Comparison of ENCODE assay signal across 27 cellular contexts in genomic region chr3:191175102-191175501, GRCh38. TPM values are rescaled to one million over a fixed set of nuclear protein-coding genes. Genes with fewer than 3 reads are reported as not detected.
"Had no signal": no experiment of that assay in that cellular context is flagged by ENCODE, and none has a peak within 500 bp of the region (broad histone marks: within the 10 kb centered on the region; RNA-seq: fewer than 3 reads in every experiment).

No MANE protein-coding gene starts in this region.

- ATAC-seq: K562, Panc1 had no signal

- H3K27ac ChIP-seq: HL-60, KMS-11, RWPE1 had no signal

- DNase-seq: Kasumi-1; MM.1S; NCI-H1092 treated with DMSO at 0.1 percent for 48 hours; NCI-H146; NCI-H1694 treated with DMSO at 0.1 percent for 48 hours; NCI-H1930; NCI-H2081; NCI-H2107; NCI-H2227 treated with DMSO at 0.1 percent for 48 hours; NCI-H524; NCI-H526 treated with DMSO at 0.1 percent for 48 hours; NCI-H748 treated with DMSO at 0.1 percent for 48 hours; NK-92 treated with Interleukin-12 subunit alpha and Interleukin-12 subunit beta, amount 100 ng/mL, for 24 hours; OCI-M1; SHP77; SK-N-SH; T-helper 1 cell had no signal

- H3K4me2 ChIP-seq: KMS-11, SK-N-SH had no signal

- H3K9ac ChIP-seq: KMS-11, SK-N-SH had no signal

- H3K9me3 ChIP-seq: SK-N-SH had no signal

- FAIRE-seq: HTR-8/SVneo, K562 had no signal

- H3K9me2 ChIP-seq: SK-N-SH had no signal

- H3K4me3 ChIP-seq: K562 had no signal

RNA-seq across cellular contexts. Expression of gene OSTN, which starts 23.9 kb away (rescaled TPM):
- total RNA-seq: K562, M059J, NCI-H460, SK-MEL-5 had no signal
- polyA plus RNA-seq: IgD-negative memory B cell, K562 had no signal
